ENCODE assay signal across 1 cellular context in the genomic region with DNA sequence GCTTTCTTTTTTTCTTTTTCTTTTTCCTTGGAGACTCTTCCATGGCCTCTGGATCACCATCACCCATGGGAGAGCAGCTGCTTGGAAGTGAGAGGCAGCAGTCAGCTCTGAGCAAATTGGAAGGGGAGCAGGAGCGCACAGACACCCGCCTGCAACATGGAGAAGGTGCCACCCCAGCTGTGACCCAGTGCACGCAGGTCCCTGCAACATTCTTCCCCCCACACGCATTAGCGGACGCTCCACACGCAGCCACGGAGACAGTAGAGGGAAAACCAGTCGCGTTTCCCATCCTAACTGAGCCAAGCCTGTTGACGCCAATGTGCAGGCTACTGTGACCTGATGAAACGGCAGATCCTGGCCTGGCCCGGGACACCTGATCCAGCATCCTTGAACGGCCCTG.
TF ChIP-seq lines count a peak whose summit lies in the region.

No MANE protein-coding gene starts in this region.

TF ChIP-seq in HepG2, 621 proteins besides CTCF, POLR2A, EP300 and RAD21:
- TF ChIP-seq THAP8 (CRISPR knock-in tag; IDR thresholded peaks at IDR 0.05; ENCODE audit: borderline replicate concordance) (no peak), RFXAP (CRISPR knock-in tag; IDR thresholded peaks at IDR 0.05; ENCODE audit: borderline replicate concordance) (no peak), ETV5 (CRISPR knock-in tag; IDR thresholded peaks at IDR 0.05; ENCODE audit: borderline replicate concordance) (no peak), TRAFD1 (CRISPR knock-in tag; IDR thresholded peaks at IDR 0.05; ENCODE audit: borderline replicate concordance) (no peak), RBM22 (optimal IDR thresholded peaks at IDR 0.05; ENCODE audit: low read length) (peak; percentile 44), ZNF552 (CRISPR knock-in tag; IDR thresholded peaks at IDR 0.05; ENCODE audit: borderline replicate concordance) (no peak)
- TF ChIP-seq, protein P1, sequence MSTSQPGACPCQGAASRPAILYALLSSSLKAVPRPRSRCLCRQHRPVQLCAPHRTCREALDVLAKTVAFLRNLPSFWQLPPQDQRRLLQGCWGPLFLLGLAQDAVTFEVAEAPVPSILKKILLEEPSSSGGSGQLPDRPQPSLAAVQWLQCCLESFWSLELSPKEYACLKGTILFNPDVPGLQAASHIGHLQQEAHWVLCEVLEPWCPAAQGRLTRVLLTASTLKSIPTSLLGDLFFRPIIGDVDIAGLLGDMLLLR (CRISPR knock-in tag; IDR thresholded peaks at IDR 0.05) = no peak
